In genomic region chr6:165872311-165872710, GRCh38 we compare ENCODE assay signal across 19 cellular contexts.
DNase-seq lines count a peak whose midpoint lies in the region; ATAC-seq, FAIRE-seq and TF ChIP-seq lines count a peak whose summit lies in the region.
"Had no signal": no experiment of that assay in that cellular context is flagged by ENCODE, and none has a peak within 500 bp of the region (broad histone marks: within the 10 kb centered on the region; RNA-seq: fewer than 3 reads in every experiment).

No MANE protein-coding gene starts in this region.

- no peak overlapping the region for H3K9ac ChIP-seq in H1 (replicated peaks in 1 of 4; ENCODE audit: extremely low read depth in 1 of 4, low read depth in 3 of 4, low read length in 3 of 4)
- H3K9ac ChIP-seq: BLaER1 had no signal

- POLR2A ChIA-PET in H1 (lab: Charles Lee; ENCODE audit: partially characterized antibody): no interaction called here

- TF ChIP-seq POLR2A in H1 (IDR thresholded peaks at IDR 0.05; ENCODE audit: control extremely low read depth in 1 of 2, low read depth in 2 of 2, low read length in 2 of 2): no peak

- H3K9me3 Mint-ChIP-seq in nephron progenitor cell: peaks cover 36% of the 10 kb centered on the region

- TF ChIP-seq CTCF in right atrium auricular region (IDR thresholded peaks at IDR 0.05) (no peak), heart right ventricle (IDR thresholded peaks at IDR 0.05) (no peak), H1 (IDR thresholded peaks at IDR 0.05; ENCODE audit: control extremely low read depth in 1 of 3, insufficient read depth in 1 of 3, low read depth in 1 of 3, low read length in 3 of 3) (no peak), nephron progenitor cell (IDR thresholded peaks at IDR 0.05) (no peak)

- CTCF ChIA-PET in H1 (lab: Charles Lee; ENCODE audit: partially characterized antibody): interaction anchor here (1.2 to 3.2 kb wide), 4 partner anchors 12 to 102 kb away, joined by 3 to 19 read pairs (median 4); no protein-coding TSS in a partner anchor

- H3K27ac ChIP-seq in right atrium auricular region (no peak overlapping the region), heart right ventricle (no peak overlapping the region), H1 (ENCODE audit: low read depth, low read length) (no peak overlapping the region)
- H3K27ac ChIP-seq: BLaER1 had no signal

- no peak overlapping the region for H2AK5ac ChIP-seq in H1 (ENCODE audit: low read depth, low read length)

- 55 to 68% methylated on average over 3 of the region's 3 CpGs for WGBS in heart right ventricle, 2 donors
- 95% methylated on average over 3 of the region's 3 CpGs; no CpG with 5 or more reads in 1 of the 2 experiments for WGBS in H1 (ENCODE audit: extremely low coverage in 1 of 2, insufficient coverage in 1 of 2, insufficient read length in 1 of 2, insufficient replicate concordance in 2 of 2, low coverage in 1 of 2, low lambda C conversion rate in 2 of 2, missing lambda C conversion rate in 1 of 2), 2 experiments

- no peak overlapping the region for H3K4me2 ChIP-seq in H1 (ENCODE audit: insufficient read depth in 1 of 2, low read depth in 2 of 2, low read length in 2 of 2)
- H3K4me2 ChIP-seq: BLaER1 had no signal

- no peaks in the 10 kb centered on the region for H3K27me3 ChIP-seq in right atrium auricular region
- H3K27me3 ChIP-seq in heart right ventricle: peaks cover 0 to 25% (median 0%) of the 10 kb centered on the region in 7 donors
- no peaks in the 10 kb centered on the region; a peak in 1 of 7 replicates for H3K27me3 ChIP-seq in H1 (replicated peaks in 1 of 4; ENCODE audit: control insufficient read depth in 3 of 4, extremely low read depth in 1 of 4, insufficient read depth in 3 of 4, low read length in 3 of 4)
- H3K27me3 ChIP-seq: BLaER1 had no signal

- no peaks in the 10 kb centered on the region for H4K20me1 ChIP-seq in H1 (replicated peaks in 1 of 2; ENCODE audit: control insufficient read depth in 1 of 2, insufficient read depth in 2 of 2, low read length in 2 of 2)
- H4K20me1 ChIP-seq: BLaER1 had no signal

- no peak overlapping the region for H3K18ac ChIP-seq in H1 (ENCODE audit: extremely low read depth, low read length)

- no peak for FAIRE-seq in H1 (lab: Jason Lieb, UNC)
- FAIRE-seq: G401.6, GM12891, HepG2 had no signal

- H2BK15ac ChIP-seq in H1 (ENCODE audit: low read length): no peak overlapping the region

- no peak for TF ChIP-seq EP300 in H1 (IDR thresholded peaks at IDR 0.05; ENCODE audit: borderline replicate concordance in 1 of 2, low read depth in 2 of 2, low read length in 2 of 2)

- no peak overlapping the region for H3K4me3 ChIP-seq in right atrium auricular region
- H3K4me3 ChIP-seq in heart right ventricle: no peak overlapping the region
- H3K4me3 ChIP-seq in H1 (ENCODE audit: extremely low read depth in 1 of 4, insufficient read depth in 2 of 4, low read depth in 3 of 4, low read length in 4 of 4): no peak overlapping the region
- H3K4me3 ChIP-seq: BLaER1 had no signal

- H3K56ac ChIP-seq in H1 (replicated peaks; ENCODE audit: insufficient read length, low read depth, low read length): no peak overlapping the region

- peaks cover 52% of the 10 kb centered on the region for H3K4me1 Mint-ChIP-seq in nephron progenitor cell
- H3K4me1 Mint-ChIP-seq: CD14-positive monocyte, H9, IgD-negative memory B cell had no signal

- H4K5ac ChIP-seq in H1 (ENCODE audit: insufficient read length, low read depth, low read length): no peak overlapping the region

- peaks cover 11% of the 10 kb centered on the region for H3K36me3 Mint-ChIP-seq in nephron progenitor cell (ENCODE audit: low read depth)
- H3K36me3 Mint-ChIP-seq: CD14-positive monocyte; CD8-positive, alpha-beta T cell; IgD-negative memory B cell had no signal

- ATAC-seq in heart right ventricle (no peak), sciatic nerve (peak; percentile 95), GM18909 (IDR thresholded peaks at IDR 0.05; ENCODE audit: poor library complexity, unreplicated experiment) (no peak)
- ATAC-seq: CD8-positive, alpha-beta T cell; HepG2 had no signal

- peaks cover 0 to 32% of the 10 kb centered on the region in 2 donors for H3K9me3 ChIP-seq in right atrium auricular region
- H3K9me3 ChIP-seq in heart right ventricle: peaks cover 0 to 36% (median 15%) of the 10 kb centered on the region in 11 donors
- H3K9me3 ChIP-seq in H1 (ENCODE audit: insufficient read depth in 2 of 2, low read depth in 1 of 2, low read length in 1 of 2): peaks cover 0 to 3% of the 10 kb centered on the region in 2 experiments; a peak in 1 of 4 replicates

- H3K79me1 ChIP-seq in H1 (ENCODE audit: low read depth, low read length): no peaks in the 10 kb centered on the region

- H3K27ac Mint-ChIP-seq in nephron progenitor cell: no peak overlapping the region
- H3K27ac Mint-ChIP-seq: CD14-positive monocyte; CD8-positive, alpha-beta T cell; H9; IgD-negative memory B cell had no signal

- TF ChIP-seq RAD21 in H1 (IDR thresholded peaks at IDR 0.05 in 1 of 2, conservative IDR thresholded peaks at IDR 0.05 in 1 of 2; ENCODE audit: low read depth in 2 of 2, low read length in 2 of 2): no peak

- H3K4ac ChIP-seq in H1 (replicated peaks; ENCODE audit: insufficient read length, low read depth, low read length): no peak overlapping the region

- peak; percentile 48 for DNase-seq in right atrium auricular region (ENCODE audit: low spot score)
- DNase-seq in heart right ventricle: no peak
- DNase-seq in H1 (ENCODE audit: low read depth in 1 of 2, low spot score in 2 of 2): no peak
- peak; percentile 20 for DNase-seq in medulla oblongata (ENCODE audit: extremely low spot score)
- peak; percentile 67 for DNase-seq in sciatic nerve (ENCODE audit: low spot score)
- DNase-seq in nephron progenitor cell: no peak
- no peak for DNase-seq in NCI-H1417 (lab: John Stamatoyannopoulos, UW)
- DNase-seq: 8988T; CD8-positive, alpha-beta T cell; COR-L47; GOT3; H9 had no signal

- H2AFZ ChIP-seq in H1 (ENCODE audit: low read length): no peak overlapping the region

- intact Hi-C loops in heart right ventricle (cut with DNase I): no loop called here
- intact Hi-C loops in sciatic nerve (cut with DNase I): no loop called here

- peak overlapping the region; percentile 35; the same call in 1 of the 2 replicates for H4K8ac ChIP-seq in H1 (ENCODE audit: extremely low read depth, insufficient read depth, low read length)

- H2BK120ac ChIP-seq in H1 (replicated peaks; ENCODE audit: low read depth, low read length): no peak overlapping the region

- H3K23me2 ChIP-seq in H1 (ENCODE audit: low read depth, low read length): no peaks in the 10 kb centered on the region

- H2BK20ac ChIP-seq in H1 (ENCODE audit: low read length): no peak overlapping the region

- H3K36me3 ChIP-seq in right atrium auricular region: no peaks in the 10 kb centered on the region
- no peaks in the 10 kb centered on the region for H3K36me3 ChIP-seq in heart right ventricle
- H3K36me3 ChIP-seq in H1 (ENCODE audit: control insufficient read depth in 2 of 4, insufficient read depth in 4 of 4, low read length in 3 of 4): no peaks in the 10 kb centered on the region
- H3K36me3 ChIP-seq: BLaER1 had no signal

- H2BK5ac ChIP-seq in H1 (ENCODE audit: low read depth, low read length): no peak overlapping the region

- no peak overlapping the region for H4K91ac ChIP-seq in H1 (replicated peaks; ENCODE audit: insufficient read length, low read length)

- H3K4me1 ChIP-seq in right atrium auricular region: no peaks in the 10 kb centered on the region
- H3K4me1 ChIP-seq in heart right ventricle: peaks cover 0 to 15% (median 6%) of the 10 kb centered on the region in 9 donors
- H3K4me1 ChIP-seq in H1 (replicated peaks in 1 of 4; ENCODE audit: control insufficient read depth in 3 of 4, insufficient read depth in 4 of 4, low read length in 3 of 4): no peaks in the 10 kb centered on the region
- H3K4me1 ChIP-seq: BLaER1 had no signal

- no peak overlapping the region for H3K4me3 Mint-ChIP-seq in nephron progenitor cell
- H3K4me3 Mint-ChIP-seq: CD14-positive monocyte; CD8-positive, alpha-beta T cell; H9; IgD-negative memory B cell had no signal

- peaks cover 15% of the 10 kb centered on the region for H3K27me3 Mint-ChIP-seq in nephron progenitor cell (ENCODE audit: low read depth, poor library complexity)
- H3K27me3 Mint-ChIP-seq: IgD-negative memory B cell had no signal

- no peak overlapping the region for H3K23ac ChIP-seq in H1 (ENCODE audit: insufficient read length)

- no peak overlapping the region for H3K14ac ChIP-seq in H1 (ENCODE audit: insufficient read length)

- H3K79me2 ChIP-seq in H1 (ENCODE audit: control insufficient read depth in 1 of 2, insufficient read depth in 2 of 2, low read length in 2 of 2): no peaks in the 10 kb centered on the region

- H2BK12ac ChIP-seq in H1 (ENCODE audit: low read depth, low read length): no peak overlapping the region

TF ChIP-seq in H1, 55 proteins besides CTCF, POLR2A, EP300 and RAD21 (continues in another document):
- TF ChIP-seq SP1 (IDR thresholded peaks at IDR 0.05; ENCODE audit: low read depth, low read length) (no peak), RXRA (IDR thresholded peaks at IDR 0.05; ENCODE audit: insufficient read depth, low read depth, low read length) (no peak), KDM1A (IDR thresholded peaks at IDR 0.05; ENCODE audit: borderline replicate concordance, low read length) (no peak), TAF1 (IDR thresholded peaks at IDR 0.05; ENCODE audit: low read depth, low read length) (no peak), EGR1 (IDR thresholded peaks at IDR 0.05; ENCODE audit: borderline replicate concordance, low read depth, low read length) (no peak), TAF7 (optimal IDR thresholded peaks at IDR 0.05; ENCODE audit: borderline replicate concordance, low read depth, low read length) (no peak), ZNF274 (IDR thresholded peaks at IDR 0.05; ENCODE audit: borderline replicate concordance, extremely low read depth, low read length) (no peak), BRCA1 (IDR thresholded peaks at IDR 0.05; ENCODE audit: low read depth, low read length) (no peak), MAX (IDR thresholded peaks at IDR 0.05) (no peak), BCL11A (IDR thresholded peaks at IDR 0.05; ENCODE audit: low read depth in 2 of 2, low read length in 2 of 2) (no peak)
- TF ChIP-seq, protein P1, sequence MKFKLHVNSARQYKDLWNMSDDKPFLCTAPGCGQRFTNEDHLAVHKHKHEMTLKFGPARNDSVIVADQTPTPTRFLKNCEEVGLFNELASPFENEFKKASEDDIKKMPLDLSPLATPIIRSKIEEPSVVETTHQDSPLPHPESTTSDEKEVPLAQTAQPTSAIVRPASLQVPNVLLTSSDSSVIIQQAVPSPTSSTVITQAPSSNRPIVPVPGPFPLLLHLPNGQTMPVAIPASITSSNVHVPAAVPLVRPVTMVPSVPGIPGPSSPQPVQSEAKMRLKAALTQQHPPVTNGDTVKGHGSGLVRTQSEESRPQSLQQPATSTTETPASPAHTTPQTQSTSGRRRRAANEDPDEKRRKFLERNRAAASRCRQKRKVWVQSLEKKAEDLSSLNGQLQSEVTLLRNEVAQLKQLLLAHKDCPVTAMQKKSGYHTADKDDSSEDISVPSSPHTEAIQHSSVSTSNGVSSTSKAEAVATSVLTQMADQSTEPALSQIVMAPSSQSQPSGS (IDR thresholded peaks at IDR 0.05; ENCODE audit: low read length): no peak

Comparison
In these comparisons a context has a peak if more than half of its experiments do, and no peak if none do; other contexts are left out.
1. DNase-seq: peak in right atrium auricular region (single experiment), medulla oblongata (single experiment) and sciatic nerve (single experiment); none in heart right ventricle (0 of 2), H1 (0 of 2), nephron progenitor cell (single experiment) and NCI-H1417 (0 of 3).